In the genomic region with DNA sequence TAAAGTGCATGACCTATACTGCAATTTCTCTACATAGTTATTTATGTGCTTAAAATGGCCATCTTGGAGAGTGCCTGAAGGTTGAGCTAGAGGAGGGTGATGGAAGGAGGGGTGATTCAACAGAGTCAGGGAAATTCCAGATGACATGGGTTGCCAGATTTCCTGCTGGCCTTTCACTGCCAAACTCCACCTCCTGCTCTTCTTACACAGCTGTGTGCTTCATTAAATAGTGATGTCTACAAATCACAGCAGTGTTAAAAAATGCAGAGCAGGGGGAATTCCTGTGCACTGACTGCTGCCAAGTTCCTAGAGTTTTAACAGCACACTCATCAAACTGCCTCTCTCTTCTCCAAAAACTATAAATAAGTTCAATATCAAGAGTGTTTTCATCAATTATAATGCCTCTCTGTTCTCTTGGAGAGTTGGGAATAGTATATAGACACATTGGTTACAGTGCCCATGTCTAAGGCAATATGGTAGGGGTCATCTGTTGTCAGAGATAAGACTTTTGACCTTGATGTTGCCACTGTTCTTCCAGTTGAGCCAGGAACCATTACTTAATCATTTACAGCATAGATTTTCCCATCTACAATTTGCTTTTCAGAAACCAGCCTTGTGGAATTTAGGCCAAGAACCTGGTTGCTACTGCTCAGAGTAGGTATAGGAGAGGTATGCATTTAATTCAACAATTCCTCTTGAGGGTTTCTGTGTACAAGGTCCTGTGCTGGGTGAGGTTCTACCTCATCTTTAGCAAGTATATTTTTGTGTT, we compare ENCODE assay signal across 8 cellular contexts.
A peak's percentile ranks its signal among the peaks of the same experiment; 100 is the strongest.
DNase-seq lines count a peak whose midpoint lies in the region; ATAC-seq, FAIRE-seq and TF ChIP-seq lines count a peak whose summit lies in the region.

No MANE protein-coding gene starts in this region.

- H3K4me3 ChIP-seq in brain microvascular endothelial cell (ENCODE audit: low read depth, low read length) = no peak overlapping the region
- H3K4me3 ChIP-seq in mucosa of descending colon = no peak overlapping the region

- no peaks in the 10 kb centered on the region for H3K9me3 ChIP-seq in mucosa of descending colon

- no peaks in the 10 kb centered on the region for H3K4me1 Mint-ChIP-seq in immature natural killer cell

- peak overlapping the region; percentile 50 for H3K27ac ChIP-seq in brain microvascular endothelial cell

- H3K27me3 ChIP-seq in brain microvascular endothelial cell (replicated peaks) = no peaks in the 10 kb centered on the region

- H3K4me1 ChIP-seq in mucosa of descending colon (ENCODE audit: low read depth) = no peaks in the 10 kb centered on the region

- DNase-seq in GM18507 (ENCODE audit: extremely low spot score, insufficient read length, low read depth) = no peak
- DNase-seq in brain microvascular endothelial cell = peak; percentile 97
- peak in 1 of 3 donors; percentile 25 for DNase-seq in mucosa of descending colon
- DNase-seq in immature natural killer cell = no peak
- no peak for DNase-seq in NCI-H446 (lab: John Stamatoyannopoulos, UW)

- peak; percentile 46 for ATAC-seq in HG03354 (IDR thresholded peaks at IDR 0.05; ENCODE audit: poor library complexity, severe bottlenecking, unreplicated experiment)
- peak; percentile 67 for ATAC-seq in mucosa of descending colon
- ATAC-seq in HG03108 (IDR thresholded peaks at IDR 0.05; ENCODE audit: unreplicated experiment) = no peak
- ATAC-seq in HG03095 (IDR thresholded peaks at IDR 0.05; ENCODE audit: unreplicated experiment) = no peak

- H3K27me3 Mint-ChIP-seq in immature natural killer cell (ENCODE audit: low read depth in 3 of 3) = no peaks in the 10 kb centered on the region

- no peak for TF ChIP-seq CTCF in brain microvascular endothelial cell (IDR thresholded peaks at IDR 0.05; ENCODE audit: low read depth, low read length, missing control alignments)
- no peak for TF ChIP-seq CTCF in mucosa of descending colon (IDR thresholded peaks at IDR 0.05)

- intact Hi-C loops in mucosa of descending colon (cut with DNase I, micrococcal nuclease) = no loop called here

- no peaks in the 10 kb centered on the region for H3K36me3 ChIP-seq in brain microvascular endothelial cell (replicated peaks)
- H3K36me3 ChIP-seq in mucosa of descending colon (ENCODE audit: low read depth) = no peaks in the 10 kb centered on the region

- peaks cover 0 to 6% (median 1%) of the 10 kb centered on the region in 6 donors for H3K9me3 Mint-ChIP-seq in immature natural killer cell

- FAIRE-seq in GM18507 (lab: Jason Lieb, UNC) = peak; percentile 72

- no peak overlapping the region for H3K27ac Mint-ChIP-seq in immature natural killer cell

- H3K4me3 Mint-ChIP-seq in immature natural killer cell = no peak overlapping the region

- no peaks in the 10 kb centered on the region for H3K36me3 Mint-ChIP-seq in immature natural killer cell

- in situ Hi-C loops in brain microvascular endothelial cell (cut with HindIII; ENCODE audit: low pct_ligation_motif_present, low sequenced_read_pairs) = no loop called here

Comparison
In these comparisons a context has a peak if more than half of its experiments do, and no peak if none do; other contexts are left out.
1. ATAC-seq: peak in HG03354 (single experiment) and mucosa of descending colon (single experiment); none in HG03108 (single experiment) and HG03095 (single experiment).